In genomic region chr21:32279377-32279680, GRCh38 we compare ENCODE assay signal across 9 cellular contexts. TPM values are rescaled to one million over a fixed set of nuclear protein-coding genes. Genes with fewer than 3 reads are reported as not detected.
DNase-seq lines count a peak whose midpoint lies in the region; ATAC-seq and TF ChIP-seq lines count a peak whose summit lies in the region.
"Had no signal": no experiment of that assay in that cellular context is flagged by ENCODE, and none has a peak within 500 bp of the region (broad histone marks: within the 10 kb centered on the region; RNA-seq: fewer than 3 reads in every experiment).

No MANE protein-coding gene starts in this region.

- peak overlapping the region; percentile 70 for H3K4me2 ChIP-seq in mammary epithelial cell (ENCODE audit: insufficient read depth, low read depth, low read length)

- H3K27ac ChIP-seq in CD8-positive, alpha-beta T cell (ENCODE audit: low read depth, low read length), result peak overlapping the region; percentile 33
- peak overlapping the region; percentile 74 for H3K27ac ChIP-seq in mammary epithelial cell (ENCODE audit: insufficient read depth, low read depth, low read length)

- H3K9ac ChIP-seq in mammary epithelial cell (ENCODE audit: insufficient read depth, low read length), result peak overlapping the region; percentile 63

- H3K36me3 Mint-ChIP-seq in CD8-positive, alpha-beta T cell, result peaks cover 24% of the 10 kb centered on the region
- H3K36me3 Mint-ChIP-seq in naive B cell, result peaks cover 0 to 11% of the 10 kb centered on the region in 2 donors

- TSS peak; percentile 81 for BruUV-seq in mammary epithelial cell (replicated peaks; lab: Mats Ljungman, UMichigan)

- H4K20me1 ChIP-seq in mammary epithelial cell (ENCODE audit: insufficient read depth, low read length), result no peaks in the 10 kb centered on the region

- no peaks in the 10 kb centered on the region for H3K27me3 Mint-ChIP-seq in CD8-positive, alpha-beta T cell (ENCODE audit: low read depth)
- H3K27me3 Mint-ChIP-seq in naive B cell, result no peaks in the 10 kb centered on the region

- no peak for ATAC-seq in CD8-positive, alpha-beta T cell
- ATAC-seq in HG02943 (IDR thresholded peaks at IDR 0.05; ENCODE audit: low read depth, unreplicated experiment), result peak; percentile 31
- no peak for ATAC-seq in naive B cell (ENCODE audit: low read depth in 2 of 2)
- no peak for ATAC-seq in left colon

- CTCF ChIA-PET in CD8-positive, alpha-beta T cell (lab: Charles Lee), result no interaction called here
- CTCF ChIA-PET in mammary epithelial cell (lab: Charles Lee; ENCODE audit: low non-redundant PET), result interaction anchor here (0.7 to 1.1 kb wide), 2 partner anchors 133 to 322 kb away, joined by 3 to 17 read pairs; partner anchors contain the start of gene EVA1C

- H3K27me3 ChIP-seq in CD8-positive, alpha-beta T cell (ENCODE audit: insufficient read depth, low read length), result no peaks in the 10 kb centered on the region
- H3K27me3 ChIP-seq in mammary epithelial cell (ENCODE audit: insufficient read depth, low read length), result no peaks in the 10 kb centered on the region

- H3K27ac Mint-ChIP-seq in CD8-positive, alpha-beta T cell, result peak overlapping the region; percentile 92
- H3K27ac Mint-ChIP-seq in naive B cell, result peak overlapping the region in 5 of 6 donors; percentile 88 to 99 (median 95)

- H3K4me3 Mint-ChIP-seq in CD8-positive, alpha-beta T cell, result peak overlapping the region; percentile 99
- H3K4me3 Mint-ChIP-seq in naive B cell, result peak overlapping the region; percentile 97 to 99 (median 99)

- in situ Hi-C loops in mammary epithelial cell (cut with MboI; ENCODE audit: low sequenced_read_pairs in 2 of 2), result no loop called here

- H3K79me2 ChIP-seq in mammary epithelial cell (ENCODE audit: insufficient read depth, low read length), result peaks cover 27% of the 10 kb centered on the region

- H3K9me3 ChIP-seq in CD8-positive, alpha-beta T cell (ENCODE audit: low read length), result no peaks in the 10 kb centered on the region
- H3K9me3 ChIP-seq in mammary epithelial cell (replicated peaks; ENCODE audit: insufficient read depth, low read length), result no peaks in the 10 kb centered on the region

- POLR2A ChIA-PET in CD8-positive, alpha-beta T cell (lab: Charles Lee), result interaction anchor here (1.0 to 1.5 kb wide), 3 partner anchors 133 to 333 kb away, joined by 3 to 4 read pairs (median 4); partner anchors contain the start of gene CFAP298

- H2AFZ ChIP-seq in mammary epithelial cell (ENCODE audit: low read depth, low read length), result peak overlapping the region; percentile 73

- peak overlapping the region; percentile 67 for H3K4me3 ChIP-seq in CD8-positive, alpha-beta T cell (ENCODE audit: low read depth, low read length)
- peak overlapping the region; percentile 42 to 47 (median 45) for H3K4me3 ChIP-seq in mammary epithelial cell (replicated peaks in 1 of 3; ENCODE audit: insufficient read depth in 1 of 3, low read depth in 2 of 3, low read length in 3 of 3)

- WGBS in mammary epithelial cell (ENCODE audit: low coverage, missing lambda C conversion rate), result 3% methylated on average over 4 of the region's 10 CpGs

- dilution Hi-C loops in mammary epithelial cell (cut with HindIII; ENCODE audit: low sequenced_read_pairs), result no loop called here

- H3K4me1 Mint-ChIP-seq in CD8-positive, alpha-beta T cell (ENCODE audit: low read depth), result peaks cover 31% of the 10 kb centered on the region
- peaks cover 15 to 36% (median 34%) of the 10 kb centered on the region in 3 donors for H3K4me1 Mint-ChIP-seq in naive B cell

- peaks cover 16% of the 10 kb centered on the region for H3K4me1 ChIP-seq in CD8-positive, alpha-beta T cell (ENCODE audit: insufficient read depth, low read length)
- H3K4me1 ChIP-seq in mammary epithelial cell (ENCODE audit: insufficient read depth, low read length), result peaks cover 16% of the 10 kb centered on the region

- H3K9me3 Mint-ChIP-seq in CD8-positive, alpha-beta T cell, result no peaks in the 10 kb centered on the region
- no peaks in the 10 kb centered on the region for H3K9me3 Mint-ChIP-seq in naive B cell

- no peak for DNase-seq in CD8-positive, alpha-beta T cell
- DNase-seq in mammary epithelial cell (no peak), naive B cell (no peak), LoVo (ENCODE audit: low spot score) (no peak), NCI-H2107 treated with DMSO at 0.1 percent for 48 hours (lab: John Stamatoyannopoulos, UW; ENCODE audit: unreplicated experiment) (no peak), left colon (no peak)
- no peak for DNase-seq in effector CD4-positive, alpha-beta T cell

- intact Hi-C loops in CD8-positive, alpha-beta T cell (cut with DNase I, micrococcal nuclease), result loop anchor here (1.0 to 10.0 kb wide), 14 partner anchors 113 to 1363 kb away; partner anchors contain the start of genes CFAP298 (in 2 of the 2), URB1 (in 2 of the 2), DNAJC28 (in 1 of the 2) and EVA1C (in 1 of the 2)
- intact Hi-C loops in mammary epithelial cell (cut with micrococcal nuclease), result loop anchor here (5.0 kb wide), 2 partner anchors 318 to 647 kb away; no protein-coding TSS in a partner anchor
- intact Hi-C loops in left colon (cut with DNase I, micrococcal nuclease), result no loop called here

- TF ChIP-seq CTCF in CD8-positive, alpha-beta T cell (IDR thresholded peaks at IDR 0.05), result no peak
- TF ChIP-seq CTCF in mammary epithelial cell (conservative IDR thresholded peaks at IDR 0.05 in 1 of 2, IDR thresholded peaks at IDR 0.05 in 1 of 2; ENCODE audit: extremely low read depth in 1 of 2, insufficient read depth in 1 of 2, low read depth in 1 of 2, low read length in 2 of 2), result no peak

- H3K36me3 ChIP-seq in CD8-positive, alpha-beta T cell (ENCODE audit: insufficient read depth, low read length), result no peaks in the 10 kb centered on the region
- no peaks in the 10 kb centered on the region for H3K36me3 ChIP-seq in mammary epithelial cell (ENCODE audit: insufficient read depth, low read length)

RNA-seq across cellular contexts. Expression of gene MIS18A, which starts 0.5 kb away (rescaled TPM):
- total RNA-seq in CD8-positive, alpha-beta T cell, result 1 to 10 TPM; 3.7 to 5.1 TPM
- total RNA-seq in mammary epithelial cell (10 to 100 TPM in 1 of 2 donors, 1 to 10 TPM in 1; 4.3 to 14.8 TPM), left colon (1 to 10 TPM; 6.4 to 9.5 TPM)
- polyA plus RNA-seq in mammary epithelial cell (14.3 TPM), naive B cell (ENCODE audit: low read depth in 6 of 6) (10 to 100 TPM in 5 of 6 donors, 1 to 10 TPM in 1; 6.6 to 20.3 (median 13.1) TPM)
- polyA minus RNA-seq in mammary epithelial cell, result 0.93 TPM

RNA-seq across cellular contexts. Expression of gene MRAP, which starts 19.3 kb away (rescaled TPM):
- not detected for total RNA-seq in CD8-positive, alpha-beta T cell
- total RNA-seq in mammary epithelial cell (not detected), left colon (not detected)
- polyA plus RNA-seq in mammary epithelial cell (not detected), naive B cell (ENCODE audit: low read depth in 6 of 6) (not detected)
- not detected for polyA minus RNA-seq in mammary epithelial cell
- total RNA-seq: LHCN-M2 had no signal

Comparison
In these comparisons a context has a peak if more than half of its experiments do, and no peak if none do; other contexts are left out.
1. intact Hi-C loops: an anchor here in CD8-positive, alpha-beta T cell (1.0 to 10.0 kb wide) and mammary epithelial cell (5.0 kb wide); none called in left colon.